ENCODE assay signal across 12 cellular contexts in the genomic region with DNA sequence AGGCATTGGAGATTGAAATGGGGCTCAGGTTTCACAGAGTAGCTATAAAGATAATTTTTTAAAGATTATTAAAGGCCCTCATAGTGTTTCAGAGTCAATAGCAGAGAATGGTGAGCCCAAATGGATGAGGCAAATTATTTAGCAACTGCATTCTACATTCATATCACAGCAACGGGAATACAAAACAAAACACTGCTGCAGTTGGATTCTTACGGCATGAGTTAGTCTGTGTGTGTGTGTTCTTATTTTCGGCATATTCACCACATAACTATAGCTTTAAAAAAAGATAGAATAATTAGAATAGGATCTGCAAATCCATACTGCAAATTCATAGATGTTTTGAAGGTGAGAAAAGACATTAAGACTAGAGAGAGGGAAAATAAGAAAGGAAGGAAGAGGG.
A peak's percentile ranks its signal among the peaks of the same experiment; 100 is the strongest.
DNase-seq lines count a peak whose midpoint lies in the region; ATAC-seq, FAIRE-seq and TF ChIP-seq lines count a peak whose summit lies in the region.
"Had no signal": no experiment of that assay in that cellular context is flagged by ENCODE, and none has a peak within 500 bp of the region (broad histone marks: within the 10 kb centered on the region; RNA-seq: fewer than 3 reads in every experiment).

No MANE protein-coding gene starts in this region.

- TF ChIP-seq CTCF in astrocyte (IDR thresholded peaks at IDR 0.05; ENCODE audit: insufficient read depth, low read depth, low read length) (no peak), gastroesophageal sphincter (IDR thresholded peaks at IDR 0.05) (no peak), thoracic aorta (IDR thresholded peaks at IDR 0.05) (no peak), kidney (IDR thresholded peaks at IDR 0.05; ENCODE audit: borderline replicate concordance, extremely low read depth, insufficient read depth) (no peak), GM10266 (IDR thresholded peaks at IDR 0.05; ENCODE audit: control insufficient read depth, insufficient read depth, low read depth, missing control alignments) (no peak)

- H3K4me3 ChIP-seq in GM23248 = peak overlapping the region; percentile 46; the same call in 1 of the 2 replicates
- no peak overlapping the region for H3K4me3 ChIP-seq in astrocyte (ENCODE audit: insufficient read depth, low read depth, low read length)
- H3K4me3 ChIP-seq in gastroesophageal sphincter = no peak overlapping the region
- H3K4me3 ChIP-seq in thoracic aorta = peak overlapping the region; percentile 46
- no peak overlapping the region for H3K4me3 ChIP-seq in kidney (ENCODE audit: low read length in 2 of 2)
- H3K4me3 ChIP-seq: thyroid gland had no signal

- peak overlapping the region; percentile 79 for H3K27ac ChIP-seq in GM23248
- peak overlapping the region; percentile 79 for H3K27ac ChIP-seq in astrocyte (ENCODE audit: low read depth, low read length)
- H3K27ac ChIP-seq in gastroesophageal sphincter = peak overlapping the region; percentile 43 to 78 (median 68)
- peak overlapping the region in 1 of 2 donors; percentile 53 for H3K27ac ChIP-seq in thoracic aorta
- H3K27ac ChIP-seq in kidney (ENCODE audit: low read depth in 2 of 2, low read length in 2 of 2) = no peak overlapping the region
- H3K27ac ChIP-seq: thyroid gland had no signal

- H3K36me3 ChIP-seq in GM23248 (ENCODE audit: low read depth) (no peaks in the 10 kb centered on the region), astrocyte (ENCODE audit: insufficient read depth, low read length) (no peaks in the 10 kb centered on the region), gastroesophageal sphincter (no peaks in the 10 kb centered on the region), thoracic aorta (no peaks in the 10 kb centered on the region), kidney (ENCODE audit: control insufficient read depth in 1 of 2, insufficient read depth in 2 of 2, low read length in 2 of 2) (no peaks in the 10 kb centered on the region)
- H3K36me3 ChIP-seq: thyroid gland had no signal

- peaks cover 26% of the 10 kb centered on the region for H3K4me1 Mint-ChIP-seq in astrocyte (ENCODE audit: low read depth, unreplicated experiment)

- DNase-seq in GM23248 = peak; percentile 86
- DNase-seq in astrocyte (ENCODE audit: low read depth) = peak; percentile 84
- no peak for DNase-seq in thoracic aorta (ENCODE audit: low spot score)
- no peak for DNase-seq in kidney
- no peak for DNase-seq in DMS53 (lab: John Stamatoyannopoulos, UW)
- no peak for DNase-seq in GM10266 (ENCODE audit: extremely low spot score)
- DNase-seq: activated CD4-positive, alpha-beta memory T cell treated with anti-CD3 and anti-CD28 coated beads for 36 hours; midbrain; MV-4-11; thyroid gland had no signal

- no peaks in the 10 kb centered on the region for H3K9me2 ChIP-seq in GM23248 (ENCODE audit: insufficient read depth)

- H3K4me1 ChIP-seq in GM23248 (ENCODE audit: insufficient read depth) (peaks cover 30% of the 10 kb centered on the region), astrocyte (ENCODE audit: insufficient read depth, low read length) (peaks cover 17% of the 10 kb centered on the region), gastroesophageal sphincter (peaks cover 8 to 43% (median 9%) of the 10 kb centered on the region in 3 donors), thoracic aorta (ENCODE audit: control insufficient read depth in 1 of 2, low read depth in 2 of 2) (peaks cover 5 to 35% of the 10 kb centered on the region in 2 donors), kidney (ENCODE audit: control insufficient read depth in 1 of 2, insufficient read depth in 1 of 2, low read depth in 1 of 2, low read length in 2 of 2) (peaks cover 0 to 3% of the 10 kb centered on the region in 2 donors)
- H3K4me1 ChIP-seq: thyroid gland had no signal

- FAIRE-seq in astrocyte (lab: Jason Lieb, UNC) = peak; percentile 60
- FAIRE-seq in kidney (lab: Jason Lieb, UNC) = no peak
- FAIRE-seq: islet of Langerhans had no signal

- H3K9me3 ChIP-seq in GM23248 (ENCODE audit: low read depth) = no peaks in the 10 kb centered on the region
- no peaks in the 10 kb centered on the region for H3K9me3 ChIP-seq in astrocyte (ENCODE audit: insufficient read depth, low read depth, low read length)
- no peaks in the 10 kb centered on the region for H3K9me3 ChIP-seq in gastroesophageal sphincter
- no peaks in the 10 kb centered on the region for H3K9me3 ChIP-seq in thoracic aorta
- H3K9me3 ChIP-seq in kidney (ENCODE audit: control insufficient read depth in 1 of 2, low read length in 2 of 2) = no peaks in the 10 kb centered on the region
- H3K9me3 ChIP-seq: thyroid gland had no signal

- peak; percentile 44 for ATAC-seq in gastroesophageal sphincter
- ATAC-seq in thoracic aorta (ENCODE audit: insufficient number of reproducible peaks, low FRiP score, low read depth) = peak; percentile 75

- intact Hi-C loops in kidney (cut with DNase I) = no loop called here

- H3K9ac ChIP-seq in GM23248 = peak overlapping the region; percentile 68
- H3K9ac ChIP-seq in astrocyte (ENCODE audit: low read length) = peak overlapping the region; percentile 71
- no peak overlapping the region for H3K9ac ChIP-seq in kidney (ENCODE audit: low read length in 2 of 2)

- no peaks in the 10 kb centered on the region for H3K27me3 Mint-ChIP-seq in astrocyte (ENCODE audit: low read depth, unreplicated experiment)
- H3K27me3 Mint-ChIP-seq: activated CD4-positive, alpha-beta memory T cell treated with anti-CD3 and anti-CD28 coated beads for 36 hours had no signal

- 35 to 46% methylated on average over 3 of the region's 3 CpGs for WGBS in GM23248 (ENCODE audit: low coverage in 1 of 2, low lambda C conversion rate in 2 of 2, missing lambda C conversion rate in 2 of 2), 2 experiments
- 17 to 23% methylated on average over 3 of the region's 3 CpGs for WGBS in gastroesophageal sphincter (ENCODE audit: low coverage in 1 of 2), 2 donors

- H2AFZ ChIP-seq in GM23248 = peak overlapping the region; percentile 77
- no peak overlapping the region for H2AFZ ChIP-seq in astrocyte (ENCODE audit: low read depth, low read length)

- no peaks in the 10 kb centered on the region for H3K9me3 Mint-ChIP-seq in astrocyte (ENCODE audit: unreplicated experiment)
- H3K9me3 Mint-ChIP-seq: activated CD4-positive, alpha-beta memory T cell treated with anti-CD3 and anti-CD28 coated beads for 36 hours had no signal

- no peaks in the 10 kb centered on the region for H3K36me3 Mint-ChIP-seq in astrocyte (ENCODE audit: low read depth, unreplicated experiment)
- H3K36me3 Mint-ChIP-seq: activated CD4-positive, alpha-beta memory T cell treated with anti-CD3 and anti-CD28 coated beads for 36 hours had no signal

- TF ChIP-seq EP300 in gastroesophageal sphincter (IDR thresholded peaks at IDR 0.05) = no peak

- TF ChIP-seq POLR2A in gastroesophageal sphincter (IDR thresholded peaks at IDR 0.05) = no peak

- H3K4me3 Mint-ChIP-seq in astrocyte (ENCODE audit: unreplicated experiment) = no peak overlapping the region
- H3K4me3 Mint-ChIP-seq: activated CD4-positive, alpha-beta memory T cell treated with anti-CD3 and anti-CD28 coated beads for 36 hours had no signal

- H3K79me2 ChIP-seq in GM23248 (ENCODE audit: insufficient read depth) (no peaks in the 10 kb centered on the region), astrocyte (ENCODE audit: insufficient read depth, low read length) (no peaks in the 10 kb centered on the region)

- in situ Hi-C loops in GM23248 (cut with MboI) = no loop called here

- H3K27me3 ChIP-seq in GM23248 (replicated peaks; ENCODE audit: insufficient read depth) (no peaks in the 10 kb centered on the region), astrocyte (ENCODE audit: insufficient read depth, low read length) (no peaks in the 10 kb centered on the region), gastroesophageal sphincter (no peaks in the 10 kb centered on the region), thoracic aorta (replicated peaks; ENCODE audit: insufficient read depth) (no peaks in the 10 kb centered on the region)
- H3K27me3 ChIP-seq: thyroid gland had no signal

- H3K27ac Mint-ChIP-seq in astrocyte (ENCODE audit: unreplicated experiment) = peak overlapping the region; percentile 77
- H3K27ac Mint-ChIP-seq: activated CD4-positive, alpha-beta memory T cell treated with anti-CD3 and anti-CD28 coated beads for 36 hours had no signal

- no peaks in the 10 kb centered on the region for H3F3A ChIP-seq in GM23248 (ENCODE audit: insufficient read depth)

- H3K4me2 ChIP-seq in GM23248 (ENCODE audit: unreplicated experiment) (peak overlapping the region; percentile 51), astrocyte (ENCODE audit: low read length) (peak overlapping the region; percentile 63)

- no peaks in the 10 kb centered on the region for H4K20me1 ChIP-seq in GM23248 (ENCODE audit: insufficient read depth)
- no peaks in the 10 kb centered on the region for H4K20me1 ChIP-seq in astrocyte (ENCODE audit: insufficient read depth, low read length)

Comparison
In these comparisons a context has a peak if more than half of its experiments do, and no peak if none do; other contexts are left out.
1. DNase-seq: peak in GM23248 (single experiment) and astrocyte (single experiment); none in thoracic aorta (single experiment), kidney (single experiment), DMS53 (single experiment) and GM10266 (single experiment).
2. H3K27ac ChIP-seq: peak in GM23248 (single experiment), astrocyte (single experiment) and gastroesophageal sphincter (4 of 4); none in kidney (0 of 2).
3. H3K4me3 ChIP-seq: peak in GM23248 (single experiment) and thoracic aorta (single experiment); none in astrocyte (single experiment), gastroesophageal sphincter (0 of 2) and kidney (0 of 2).
4. H3K9ac ChIP-seq: peak in GM23248 (single experiment) and astrocyte (single experiment); none in kidney (0 of 2).